In the genomic region with DNA sequence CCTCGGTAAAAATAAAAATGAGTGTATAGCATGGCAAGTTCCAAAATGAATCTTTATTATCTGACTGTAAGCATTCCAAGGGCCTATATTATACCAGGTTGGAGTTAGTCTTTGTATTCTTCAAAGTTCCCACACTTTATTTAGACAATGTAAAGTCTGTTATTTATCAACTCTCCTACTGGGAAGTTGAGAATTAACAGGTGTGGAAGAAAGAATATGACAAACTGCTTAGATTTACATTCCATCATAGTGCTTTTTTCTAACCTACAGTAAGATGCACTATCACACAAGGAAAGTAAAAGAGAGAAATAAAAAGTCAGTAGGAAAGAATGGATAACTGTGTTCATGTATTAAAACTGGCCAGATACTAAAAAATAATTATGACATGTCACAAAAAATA, we compare ENCODE assay signal across 30 cellular contexts.
"Had no signal": no experiment of that assay in that cellular context is flagged by ENCODE, and none has a peak within 500 bp of the region (broad histone marks: within the 10 kb centered on the region; RNA-seq: fewer than 3 reads in every experiment).

No MANE protein-coding gene starts in this region.

- H3K4me1 Mint-ChIP-seq: activated CD4-positive, alpha-beta memory T cell treated with anti-CD3 and anti-CD28 coated beads, Interleukin-2, amount 10 ng/mL, durations not matched to agents 7 days and 5 days; activated CD4-positive, alpha-beta T cell treated with anti-CD3 and anti-CD28 coated beads, Interleukin-2, amount 10 ng/mL, durations not matched to agents 7 days and 5 days; activated naive CD4-positive, alpha-beta T cell treated with anti-CD3 and anti-CD28 coated beads, Interleukin-2, amount 10 ng/mL, durations not matched to agents 7 days and 5 days; activated naive CD8-positive, alpha-beta T cell treated with anti-CD3 and anti-CD28 coated beads, Interleukin-2, amount 10 ng/mL, durations not matched to agents 7 days and 5 days; central memory CD8-positive, alpha-beta T cell had no signal

- H3K27ac ChIP-seq: brain microvascular endothelial cell, coronary artery, esophagus muscularis mucosa, foreskin keratinocyte, gastrocnemius medialis, heart left ventricle had no signal

- H3K27ac Mint-ChIP-seq: activated CD4-positive, alpha-beta memory T cell treated with anti-CD3 and anti-CD28 coated beads, Interleukin-2, amount 10 ng/mL, durations not matched to agents 7 days and 5 days; activated CD4-positive, alpha-beta T cell treated with anti-CD3 and anti-CD28 coated beads, Interleukin-2, amount 10 ng/mL, durations not matched to agents 7 days and 5 days; activated naive CD4-positive, alpha-beta T cell treated with anti-CD3 and anti-CD28 coated beads, Interleukin-2, amount 10 ng/mL, durations not matched to agents 7 days and 5 days; activated naive CD4-positive, alpha-beta T cell treated with anti-CD3 and anti-CD28 coated beads, Interleukin-2, amount 50 U/mL, for 72 hours; activated naive CD8-positive, alpha-beta T cell treated with anti-CD3 and anti-CD28 coated beads, Interleukin-2, amount 10 ng/mL, durations not matched to agents 7 days and 5 days; activated T-cell treated with anti-CD3 and anti-CD28 coated beads, Interleukin-2, amount 50 U/mL, for 24 hours; activated T-cell treated with anti-CD3 and anti-CD28 coated beads, Interleukin-2, amount 50 U/mL, for 72 hours; dendritic cell treated with granulocyte-macrophage colony-stimulating factor and Interleukin-4, amounts not matched to agents 40 ng/mL and 50 ng/mL, for 4 days; effector memory CD8-positive, alpha-beta T cell had no signal

- H3K27me3 Mint-ChIP-seq: activated CD4-positive, alpha-beta memory T cell treated with anti-CD3 and anti-CD28 coated beads, Interleukin-2, amount 10 ng/mL, durations not matched to agents 7 days and 5 days; activated CD4-positive, alpha-beta T cell treated with anti-CD3 and anti-CD28 coated beads, Interleukin-2, amount 10 ng/mL, durations not matched to agents 7 days and 5 days; activated naive CD4-positive, alpha-beta T cell treated with anti-CD3 and anti-CD28 coated beads, Interleukin-2, amount 10 ng/mL, durations not matched to agents 7 days and 5 days; activated naive CD8-positive, alpha-beta T cell treated with anti-CD3 and anti-CD28 coated beads, Interleukin-2, amount 10 ng/mL, durations not matched to agents 7 days and 5 days; activated T-cell treated with anti-CD3 and anti-CD28 coated beads, Interleukin-2, amount 50 U/mL, for 24 hours; central memory CD8-positive, alpha-beta T cell; dendritic cell treated with granulocyte-macrophage colony-stimulating factor and Interleukin-4, amounts not matched to agents 40 ng/mL and 50 ng/mL, for 4 days; effector memory CD8-positive, alpha-beta T cell had no signal

- H3K4me3 Mint-ChIP-seq: activated CD4-positive, alpha-beta memory T cell treated with anti-CD3 and anti-CD28 coated beads, Interleukin-2, amount 10 ng/mL, durations not matched to agents 7 days and 5 days; activated CD4-positive, alpha-beta T cell treated with anti-CD3 and anti-CD28 coated beads, Interleukin-2, amount 10 ng/mL, durations not matched to agents 7 days and 5 days; activated naive CD4-positive, alpha-beta T cell treated with anti-CD3 and anti-CD28 coated beads, Interleukin-2, amount 10 ng/mL, durations not matched to agents 7 days and 5 days; activated naive CD8-positive, alpha-beta T cell treated with anti-CD3 and anti-CD28 coated beads, Interleukin-2, amount 10 ng/mL, durations not matched to agents 7 days and 5 days; activated T-cell treated with anti-CD3 and anti-CD28 coated beads, Interleukin-2, amount 50 U/mL, for 24 hours; activated T-cell treated with anti-CD3 and anti-CD28 coated beads, Interleukin-2, amount 50 U/mL, for 72 hours; central memory CD8-positive, alpha-beta T cell; dendritic cell treated with granulocyte-macrophage colony-stimulating factor and Interleukin-4, amounts not matched to agents 40 ng/mL and 50 ng/mL, for 4 days; effector memory CD8-positive, alpha-beta T cell had no signal

- H3K4me3 ChIP-seq: coronary artery, esophagus muscularis mucosa, gastrocnemius medialis, heart left ventricle had no signal

- H3K9me3 Mint-ChIP-seq: activated CD4-positive, alpha-beta memory T cell treated with anti-CD3 and anti-CD28 coated beads, Interleukin-2, amount 10 ng/mL, durations not matched to agents 7 days and 5 days; activated CD4-positive, alpha-beta T cell treated with anti-CD3 and anti-CD28 coated beads, Interleukin-2, amount 10 ng/mL, durations not matched to agents 7 days and 5 days; activated naive CD4-positive, alpha-beta T cell treated with anti-CD3 and anti-CD28 coated beads, Interleukin-2, amount 10 ng/mL, durations not matched to agents 7 days and 5 days; activated naive CD4-positive, alpha-beta T cell treated with anti-CD3 and anti-CD28 coated beads, Interleukin-2, amount 50 U/mL, for 72 hours; activated naive CD8-positive, alpha-beta T cell treated with anti-CD3 and anti-CD28 coated beads, Interleukin-2, amount 10 ng/mL, durations not matched to agents 7 days and 5 days; activated T-cell treated with anti-CD3 and anti-CD28 coated beads, Interleukin-2, amount 50 U/mL, for 72 hours; dendritic cell treated with granulocyte-macrophage colony-stimulating factor and Interleukin-4, amounts not matched to agents 40 ng/mL and 50 ng/mL, for 4 days had no signal

- H3K4me1 ChIP-seq: foreskin keratinocyte, gastrocnemius medialis, heart left ventricle had no signal

- H3K27me3 ChIP-seq: brain microvascular endothelial cell, esophagus muscularis mucosa, foreskin keratinocyte, gastrocnemius medialis, heart left ventricle had no signal

- DNase-seq: activated CD4-positive, alpha-beta memory T cell treated with anti-CD3 and anti-CD28 coated beads, Interleukin-2, amount 10 ng/mL, durations not matched to agents 7 days and 5 days; activated CD4-positive, alpha-beta T cell treated with anti-CD3 and anti-CD28 coated beads for 1 hour; activated CD4-positive, alpha-beta T cell treated with anti-CD3 and anti-CD28 coated beads for 4 hours; activated CD4-positive, alpha-beta T cell treated with anti-CD3 and anti-CD28 coated beads, Interleukin-2, amount 10 ng/mL, durations not matched to agents 7 days and 5 days; activated CD4-positive, alpha-beta T cell treated with anti-CD3 and anti-CD28 coated beads, Interleukin-2, amount 50 U/mL, for 4 hours; activated CD8-positive, alpha-beta memory T cell treated with anti-CD3 and anti-CD28 coated beads, Interleukin-2, amount 50 U/mL, for 48 hours; activated gamma-delta T cell; activated naive CD4-positive, alpha-beta T cell; activated naive CD4-positive, alpha-beta T cell treated with anti-CD3 and anti-CD28 coated beads, Interleukin-2, amount 10 ng/mL, durations not matched to agents 7 days and 5 days; activated naive CD8-positive, alpha-beta T cell treated with anti-CD3 and anti-CD28 coated beads, Interleukin-2, amount 10 ng/mL, durations not matched to agents 7 days and 5 days; activated T-cell treated with anti-CD3 and anti-CD28 coated beads for 4 hours; activated T-cell treated with anti-CD3 and anti-CD28 coated beads, Interleukin-2, amount 50 U/mL, for 24 hours; activated T-cell treated with anti-CD3 and anti-CD28 coated beads, Interleukin-2, amount 50 U/mL, for 72 hours; anterior cingulate cortex; brain microvascular endothelial cell; effector CD4-positive, alpha-beta T cell; effector memory CD8-positive, alpha-beta T cell; erythroblast; foreskin keratinocyte; gastrocnemius medialis; glutamatergic neuron; heart left ventricle; T-helper 2 cell had no signal

- H3K9me3 ChIP-seq: esophagus muscularis mucosa, gastrocnemius medialis had no signal

- FAIRE-seq: astrocyte, bronchial epithelial cell had no signal

- ATAC-seq: activated naive CD4-positive, alpha-beta T cell treated with anti-CD3 and anti-CD28 coated beads, Interleukin-2, amount 50 U/mL, for 72 hours; activated T-cell treated with anti-CD3 and anti-CD28 coated beads, Interleukin-2, amount 50 U/mL, for 72 hours; effector memory CD8-positive, alpha-beta T cell; foreskin keratinocyte; gastrocnemius medialis; heart left ventricle had no signal
